ENCODE assay signal across 15 cellular contexts in the genomic region with DNA sequence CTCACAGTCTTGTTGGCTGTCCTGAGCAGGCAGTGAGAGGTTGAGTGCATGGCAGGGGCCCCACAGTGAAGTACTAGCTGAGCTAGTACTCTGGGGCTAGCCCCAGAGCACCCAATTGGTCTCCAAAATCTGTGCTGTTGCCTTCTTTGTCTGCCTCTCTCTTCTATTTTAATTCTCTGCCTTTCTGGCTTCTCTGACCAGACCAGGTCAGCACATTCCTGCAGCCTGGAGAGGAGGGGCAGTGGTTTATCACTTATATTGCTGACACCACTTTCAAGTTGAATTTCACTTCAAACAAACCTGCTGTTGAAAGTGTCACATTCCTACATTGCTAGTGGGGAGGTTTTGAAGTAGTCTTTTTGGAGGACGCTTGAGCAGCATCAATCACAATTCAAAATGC.
DNase-seq lines count a peak whose midpoint lies in the region; ATAC-seq and TF ChIP-seq lines count a peak whose summit lies in the region.
"Had no signal": no experiment of that assay in that cellular context is flagged by ENCODE, and none has a peak within 500 bp of the region (broad histone marks: within the 10 kb centered on the region; RNA-seq: fewer than 3 reads in every experiment).

No MANE protein-coding gene starts in this region.

- no peak for ATAC-seq in body of pancreas
- ATAC-seq: GM12878 had no signal

- H3K4me1 ChIP-seq in body of pancreas, result no peaks in the 10 kb centered on the region
- H3K4me1 ChIP-seq in sigmoid colon, result no peaks in the 10 kb centered on the region

- intact Hi-C loops in body of pancreas (cut with DNase I), result no loop called here
- intact Hi-C loops in sigmoid colon (cut with DNase I), result no loop called here

- TF ChIP-seq CTCF in osteocyte (IDR thresholded peaks at IDR 0.05) (no peak), body of pancreas (IDR thresholded peaks at IDR 0.05) (no peak), sigmoid colon (IDR thresholded peaks at IDR 0.05) (no peak)

- WGBS in body of pancreas, 2 donors, result 13 to 17% methylated on average over 1 of the region's 1 CpG
- 28 to 58% methylated on average over 1 of the region's 1 CpG for WGBS in sigmoid colon, 2 donors

- H3K4me3 Mint-ChIP-seq in osteocyte (ENCODE audit: unreplicated experiment), result no peak overlapping the region
- H3K4me3 Mint-ChIP-seq: B cell; CD4-positive, alpha-beta T cell; H9 had no signal

- no peak for TF ChIP-seq EP300 in sigmoid colon (IDR thresholded peaks at IDR 0.05)

- H3K36me3 Mint-ChIP-seq in osteocyte (ENCODE audit: unreplicated experiment), result no peaks in the 10 kb centered on the region

- peaks cover 6% of the 10 kb centered on the region for H3K9me3 Mint-ChIP-seq in osteocyte (ENCODE audit: unreplicated experiment)

- H3K4me1 Mint-ChIP-seq in osteocyte (ENCODE audit: unreplicated experiment), result no peaks in the 10 kb centered on the region
- H3K4me1 Mint-ChIP-seq: B cell had no signal

- H3K36me3 ChIP-seq in body of pancreas (replicated peaks in 1 of 2; ENCODE audit: insufficient read depth in 1 of 2, low read depth in 2 of 2), result no peaks in the 10 kb centered on the region
- H3K36me3 ChIP-seq in sigmoid colon, result no peaks in the 10 kb centered on the region

- H3K27me3 ChIP-seq in body of pancreas (no peaks in the 10 kb centered on the region), sigmoid colon (peaks cover 0 to 13% (median 0%) of the 10 kb centered on the region in 3 donors)

- no peak overlapping the region for H3K4me3 ChIP-seq in body of pancreas
- H3K4me3 ChIP-seq in sigmoid colon, result no peak overlapping the region
- H3K4me3 ChIP-seq: GM12878, GM23248 had no signal

- H3K27me3 Mint-ChIP-seq in osteocyte (ENCODE audit: unreplicated experiment), result no peaks in the 10 kb centered on the region

- DNase-seq in RPMI8226 (peak; percentile 84), left kidney (ENCODE audit: low read depth, low spot score) (peak; percentile 74), osteocyte (ENCODE audit: extremely low spot score, unreplicated experiment) (peak; percentile 53), body of pancreas (no peak), sigmoid colon (no peak), NCI-H2081 (lab: John Stamatoyannopoulos, UW) (no peak), NCI-H146 treated with DMSO at 0.1 percent for 48 hours (lab: John Stamatoyannopoulos, UW; ENCODE audit: unreplicated experiment) (no peak)
- DNase-seq: C1 segment of cervical spinal cord; Calu3; CD4-positive, alpha-beta T cell; DMS 273 treated with DMSO at 0.1 percent for 48 hours; GM23248; H9 had no signal

- H3K27ac ChIP-seq in body of pancreas (no peak overlapping the region), sigmoid colon (no peak overlapping the region)
- H3K27ac ChIP-seq: GM23248 had no signal

- TF ChIP-seq POLR2A in body of pancreas (IDR thresholded peaks at IDR 0.05), result no peak
- no peak for TF ChIP-seq POLR2A in sigmoid colon (IDR thresholded peaks at IDR 0.05)

- H3K9me3 ChIP-seq in body of pancreas (no peaks in the 10 kb centered on the region), sigmoid colon (peaks cover 0 to 7% (median 0%) of the 10 kb centered on the region in 4 donors)

- no peak overlapping the region for H3K27ac Mint-ChIP-seq in osteocyte (ENCODE audit: unreplicated experiment)
- H3K27ac Mint-ChIP-seq: B cell; CD4-positive, alpha-beta T cell; H9 had no signal

Comparison
In these comparisons a context has a peak if more than half of its experiments do, and no peak if none do; other contexts are left out.
1. DNase-seq: peak in RPMI8226 (single experiment), left kidney (single experiment) and osteocyte (single experiment); none in body of pancreas (0 of 4), sigmoid colon (single experiment), NCI-H2081 (0 of 2) and NCI-H146 treated with DMSO at 0.1 percent for 48 hours (single experiment).